ENCODE assay signal across 14 cellular contexts in genomic region chrX:44973420-44973932, GRCh38.
DNase-seq lines count a peak whose midpoint lies in the region; ATAC-seq and TF ChIP-seq lines count a peak whose summit lies in the region.
"Had no signal": no experiment of that assay in that cellular context is flagged by ENCODE, and none has a peak within 500 bp of the region (broad histone marks: within the 10 kb centered on the region; RNA-seq: fewer than 3 reads in every experiment).

No MANE protein-coding gene starts in this region.

- no peak overlapping the region for H3K4me2 ChIP-seq in PC-9
- H3K4me2 ChIP-seq: BLaER1 had no signal

- BruUV-seq in PC-9 (replicated peaks; lab: Mats Ljungman, UMichigan), result no TSS peak

- no peak overlapping the region for H3K27ac Mint-ChIP-seq in activated T-cell treated with anti-CD3 and anti-CD28 coated beads, Interleukin-2, amount 50 U/mL, for 24 hours

- CTCF ChIA-PET in PC-9 (lab: Charles Lee), result no interaction called here

- intact Hi-C loops in heart left ventricle (cut with DNase I) (no loop called here), PC-9 (cut with micrococcal nuclease; ENCODE audit: unreplicated experiment) (no loop called here)

- no peaks in the 10 kb centered on the region for H3F3A ChIP-seq in PC-9 (ENCODE audit: insufficient read depth, low read depth)

- TF ChIP-seq POLR2A in heart left ventricle (IDR thresholded peaks at IDR 0.05), result no peak

- peaks cover 86% of the 10 kb centered on the region for H3K36me3 Mint-ChIP-seq in activated T-cell treated with anti-CD3 and anti-CD28 coated beads, Interleukin-2, amount 50 U/mL, for 24 hours (ENCODE audit: low read depth)

- H4K20me1 ChIP-seq in PC-9 (ENCODE audit: insufficient read depth), result no peaks in the 10 kb centered on the region

- H3K36me3 ChIP-seq in cardiac muscle cell, result no peaks in the 10 kb centered on the region
- H3K36me3 ChIP-seq in heart left ventricle, result peaks cover 0 to 17% (median 0%) of the 10 kb centered on the region in 9 donors
- H3K36me3 ChIP-seq in PC-9 (ENCODE audit: low read depth), result no peaks in the 10 kb centered on the region

- no peak for ATAC-seq in heart left ventricle

- H2AFZ ChIP-seq in PC-9, result no peak overlapping the region
- H2AFZ ChIP-seq: GM23248 had no signal

- H3K27me3 Mint-ChIP-seq in activated T-cell treated with anti-CD3 and anti-CD28 coated beads, Interleukin-2, amount 50 U/mL, for 24 hours, result no peaks in the 10 kb centered on the region
- H3K27me3 Mint-ChIP-seq: CD8-positive, alpha-beta memory T cell had no signal

- no peaks in the 10 kb centered on the region for H3K9me2 ChIP-seq in PC-9 (ENCODE audit: insufficient read depth)

- POLR2A ChIA-PET in PC-9 (lab: Charles Lee; ENCODE audit: unreplicated experiment), result interaction anchor here (0.5 kb wide), 1 partner anchor 1001 kb away, joined by 3 read pairs; the partner anchor contains the start of gene NDP

- H3K79me2 ChIP-seq in PC-9 (ENCODE audit: low read depth), result 0 out of 2 replicates have a peak, but pooled peaks cover 5% of the 10 kb centered on the region

- H3K4me3 ChIP-seq in cardiac muscle cell, result no peak overlapping the region
- H3K4me3 ChIP-seq in heart left ventricle, result no peak overlapping the region
- no peak overlapping the region for H3K4me3 ChIP-seq in PC-9
- H3K4me3 ChIP-seq: BLaER1, GM23248 had no signal

- H3K27me3 ChIP-seq in cardiac muscle cell (no peaks in the 10 kb centered on the region), heart left ventricle (no peaks in the 10 kb centered on the region), PC-9 (ENCODE audit: insufficient read depth, low read depth) (no peaks in the 10 kb centered on the region)
- H3K27me3 ChIP-seq: BLaER1 had no signal

- H3K27ac ChIP-seq in cardiac muscle cell (peak overlapping the region; percentile 85), heart left ventricle (no peak overlapping the region), PC-9 (0 out of 2 replicates have a peak overlapping the region, but pooled peaks have one; percentile 65), epithelial cell of prostate (peak overlapping the region; percentile 70)
- H3K27ac ChIP-seq: BLaER1 had no signal

- peaks cover 40% of the 10 kb centered on the region for H3K9me3 Mint-ChIP-seq in activated T-cell treated with anti-CD3 and anti-CD28 coated beads, Interleukin-2, amount 50 U/mL, for 24 hours

- peaks cover 33% of the 10 kb centered on the region for H3K4me1 Mint-ChIP-seq in activated T-cell treated with anti-CD3 and anti-CD28 coated beads, Interleukin-2, amount 50 U/mL, for 24 hours (ENCODE audit: low read depth)

- TF ChIP-seq CTCF in cardiac muscle cell (IDR thresholded peaks at IDR 0.05; ENCODE audit: low read depth, low read length), result no peak
- TF ChIP-seq CTCF in heart left ventricle (IDR thresholded peaks at IDR 0.05), result no peak
- no peak for TF ChIP-seq CTCF in PC-9 (conservative IDR thresholded peaks at IDR 0.05)

- H3K4me1 ChIP-seq in cardiac muscle cell (ENCODE audit: low read depth) (peaks cover 21% of the 10 kb centered on the region), heart left ventricle (peaks cover 0 to 14% (median 0%) of the 10 kb centered on the region in 12 donors), PC-9 (replicated peaks; ENCODE audit: insufficient read depth) (peaks cover 5% of the 10 kb centered on the region; the same call in 1 of the 2 replicates)
- H3K4me1 ChIP-seq: BLaER1, Caco-2 had no signal

- no peak for DNase-seq in cardiac muscle cell (ENCODE audit: low read depth in 1 of 2, low spot score in 1 of 2)
- no peak for DNase-seq in heart left ventricle
- no peak for DNase-seq in PC-9
- no peak for DNase-seq in epithelial cell of prostate (ENCODE audit: low read depth, low spot score)
- DNase-seq in activated T-cell treated with anti-CD3 and anti-CD28 coated beads, Interleukin-2, amount 50 U/mL, for 24 hours, result no peak
- no peak for DNase-seq in GM03348 (ENCODE audit: low spot score)
- no peak for DNase-seq in occipital lobe (lab: John Stamatoyannopoulos, UW)
- DNase-seq: 8988T; AML-193; Caco-2; CD8-positive, alpha-beta memory T cell; DMS79; GM23248 had no signal

- no peak overlapping the region for H3K4me3 Mint-ChIP-seq in activated T-cell treated with anti-CD3 and anti-CD28 coated beads, Interleukin-2, amount 50 U/mL, for 24 hours

- H3K9me3 ChIP-seq in cardiac muscle cell (ENCODE audit: low read depth) (no peaks in the 10 kb centered on the region), heart left ventricle (peaks cover 0 to 34% (median 6%) of the 10 kb centered on the region in 12 donors), PC-9 (ENCODE audit: insufficient read depth, low read depth) (no peaks in the 10 kb centered on the region)
- H3K9me3 ChIP-seq: Caco-2 had no signal

- WGBS in heart left ventricle, 4 donors, result 96 to 98% (median 97%) methylated on average over 5 of the region's 5 CpGs

Comparison
In these comparisons a context has a peak if more than half of its experiments do, and no peak if none do; other contexts are left out.
1. H3K27ac ChIP-seq: peak in cardiac muscle cell (single experiment), PC-9 (single experiment) and epithelial cell of prostate (single experiment); none in heart left ventricle (0 of 12).